In the genomic region with DNA sequence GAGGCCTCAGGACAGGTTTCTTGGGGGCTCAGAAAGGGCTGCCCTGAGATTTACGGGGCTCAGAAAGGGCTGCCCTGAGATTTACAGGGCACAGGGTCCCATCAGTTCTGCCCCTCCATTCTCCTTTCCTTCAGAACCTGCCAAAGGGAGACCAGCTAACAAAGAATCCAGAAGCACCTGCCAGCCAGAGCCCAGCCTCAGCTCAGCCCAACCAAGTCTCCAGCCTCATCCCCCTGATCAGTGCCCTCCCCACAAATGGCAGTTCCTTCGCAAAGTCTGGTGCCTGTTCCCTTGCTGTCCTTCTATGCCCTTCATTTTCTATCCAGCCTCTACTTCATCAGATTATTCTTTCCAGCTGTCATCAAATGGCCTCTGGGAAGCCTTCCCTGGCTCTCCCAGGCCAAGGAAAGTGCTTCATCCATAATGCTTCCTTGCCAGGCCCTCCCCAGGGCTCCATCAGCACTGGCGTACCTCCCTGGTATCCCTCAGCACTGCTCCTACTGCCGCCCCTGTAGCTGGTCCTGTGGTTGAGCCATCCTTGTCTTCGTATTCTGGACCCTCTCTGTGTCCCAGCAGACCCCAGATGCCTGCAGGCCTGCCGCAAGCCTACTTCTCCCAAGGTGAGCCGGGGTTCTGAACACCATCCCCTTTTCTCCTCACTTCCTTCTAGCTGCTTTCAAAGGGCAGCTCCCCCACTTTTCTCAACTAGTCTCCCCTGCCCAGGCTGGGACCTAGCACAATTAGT, we compare ENCODE assay signal across 21 cellular contexts.
DNase-seq lines count a peak whose midpoint lies in the region; ATAC-seq and TF ChIP-seq lines count a peak whose summit lies in the region.
"Had no signal": no experiment of that assay in that cellular context is flagged by ENCODE, and none has a peak within 500 bp of the region (broad histone marks: within the 10 kb centered on the region; RNA-seq: fewer than 3 reads in every experiment).

No MANE protein-coding gene starts in this region.

- H3K36me3 ChIP-seq in right atrium auricular region (no peaks in the 10 kb centered on the region), upper lobe of right lung (no peaks in the 10 kb centered on the region)
- H3K36me3 ChIP-seq: sigmoid colon had no signal

- H3K4me1 Mint-ChIP-seq in activated T-helper 1 cell treated with anti-CD3 and anti-CD28 coated beads, Interleukin-12 subunit alpha, Interleukin-12 subunit beta, Interleukin-2, Interleukin-4 antibody, amounts not matched to agents 30 ng/mL and 10 ng/mL and 1 ng/mL, durations not matched to agents 14 hours and 24 hours and 36 hours (ENCODE audit: low read depth), result peaks cover 58% of the 10 kb centered on the region
- peaks cover 34% of the 10 kb centered on the region for H3K4me1 Mint-ChIP-seq in endothelial cell (ENCODE audit: unreplicated experiment)

- TF ChIP-seq CTCF in right atrium auricular region (IDR thresholded peaks at IDR 0.05), result no peak
- TF ChIP-seq CTCF in endothelial cell (IDR thresholded peaks at IDR 0.05; ENCODE audit: unreplicated experiment), result no peak
- no peak for TF ChIP-seq CTCF in upper lobe of right lung (IDR thresholded peaks at IDR 0.05)

- H3K36me3 Mint-ChIP-seq in activated T-helper 1 cell treated with anti-CD3 and anti-CD28 coated beads, Interleukin-12 subunit alpha, Interleukin-12 subunit beta, Interleukin-2, Interleukin-4 antibody, amounts not matched to agents 30 ng/mL and 10 ng/mL and 1 ng/mL, durations not matched to agents 14 hours and 24 hours and 36 hours (ENCODE audit: low read depth), result peaks cover 9% of the 10 kb centered on the region
- H3K36me3 Mint-ChIP-seq in endothelial cell (ENCODE audit: low read depth, unreplicated experiment), result no peaks in the 10 kb centered on the region

- H3K9me3 ChIP-seq in right atrium auricular region, result no peaks in the 10 kb centered on the region
- H3K9me3 ChIP-seq in upper lobe of right lung, result no peaks in the 10 kb centered on the region
- H3K9me3 ChIP-seq: sigmoid colon had no signal

- H3K9me3 Mint-ChIP-seq in activated T-helper 1 cell treated with anti-CD3 and anti-CD28 coated beads, Interleukin-12 subunit alpha, Interleukin-12 subunit beta, Interleukin-2, Interleukin-4 antibody, amounts not matched to agents 30 ng/mL and 10 ng/mL and 1 ng/mL, durations not matched to agents 14 hours and 24 hours and 36 hours, result no peaks in the 10 kb centered on the region
- H3K9me3 Mint-ChIP-seq in endothelial cell (ENCODE audit: unreplicated experiment), result peaks cover 4% of the 10 kb centered on the region

- H3K27ac ChIP-seq in right atrium auricular region, result peak overlapping the region in 1 of 2 donors; percentile 41
- H3K27ac ChIP-seq in upper lobe of right lung, result peak overlapping the region; percentile 1
- H3K27ac ChIP-seq: sigmoid colon had no signal

- no peak for ATAC-seq in upper lobe of right lung
- ATAC-seq: T-helper 17 cell, WTC11 had no signal

- intact Hi-C loops in cardiac septum (cut with DNase I), result loop anchor here (1.0 kb wide), 1 partner anchor 37 kb away; no protein-coding TSS in a partner anchor
- intact Hi-C loops in activated T-helper 1 cell treated with anti-CD3 and anti-CD28 coated beads, Interleukin-12 subunit alpha, Interleukin-12 subunit beta, Interleukin-2, Interleukin-4 antibody, amounts not matched to agents 30 ng/mL and 10 ng/mL and 1 ng/mL, durations not matched to agents 14 hours and 24 hours and 36 hours (cut with micrococcal nuclease), result no loop called here
- intact Hi-C loops in upper lobe of right lung (cut with DNase I), result no loop called here

- H3K4me3 Mint-ChIP-seq in activated T-helper 1 cell treated with anti-CD3 and anti-CD28 coated beads, Interleukin-12 subunit alpha, Interleukin-12 subunit beta, Interleukin-2, Interleukin-4 antibody, amounts not matched to agents 30 ng/mL and 10 ng/mL and 1 ng/mL, durations not matched to agents 14 hours and 24 hours and 36 hours, result no peak overlapping the region
- H3K4me3 Mint-ChIP-seq in endothelial cell (ENCODE audit: unreplicated experiment), result no peak overlapping the region
- H3K4me3 Mint-ChIP-seq: T-helper 17 cell, WTC11 had no signal

- peak overlapping the region; percentile 49 for H3K27ac Mint-ChIP-seq in activated T-helper 1 cell treated with anti-CD3 and anti-CD28 coated beads, Interleukin-12 subunit alpha, Interleukin-12 subunit beta, Interleukin-2, Interleukin-4 antibody, amounts not matched to agents 30 ng/mL and 10 ng/mL and 1 ng/mL, durations not matched to agents 14 hours and 24 hours and 36 hours
- H3K27ac Mint-ChIP-seq in endothelial cell (ENCODE audit: unreplicated experiment), result peak overlapping the region; percentile 13
- H3K27ac Mint-ChIP-seq: T-helper 17 cell, WTC11 had no signal

- DNase-seq in right atrium auricular region (ENCODE audit: low spot score) (peak; percentile 42), cardiac septum (ENCODE audit: low spot score) (no peak), endothelial cell (ENCODE audit: low spot score) (no peak), upper lobe of right lung (no peak), hepatic stellate cell (ENCODE audit: low spot score) (no peak), NCI-H2196 (lab: John Stamatoyannopoulos, UW; ENCODE audit: unreplicated experiment) (no peak)
- DNase-seq in activated T-helper 1 cell treated with anti-CD3 and anti-CD28 coated beads, Interleukin-12 subunit alpha, Interleukin-12 subunit beta, Interleukin-2, Interleukin-4 antibody, amounts not matched to agents 30 ng/mL and 10 ng/mL and 1 ng/mL, durations not matched to agents 14 hours and 24 hours and 36 hours (ENCODE audit: low spot score), result no peak
- DNase-seq in stimulated activated naive CD4-positive, alpha-beta T cell (lab: John Stamatoyannopoulos, UW), result no peak
- DNase-seq: activated gamma-delta T cell; Calu3; foreskin fibroblast; Karpas-422; NCI-H1105; NCI-H526 treated with DMSO at 0.1 percent for 48 hours; nucleus accumbens; SHP77 treated with DMSO at 0.1 percent for 48 hours; sigmoid colon; stimulated activated CD4-positive, alpha-beta T cell treated with anti-CD3 and anti-CD28 coated beads, Interleukin-1b, Interleukin-23, amount 100 ng/mL, for 48 hours; substantia nigra; T-helper 17 cell had no signal

- no peak overlapping the region for H3K4me3 ChIP-seq in right atrium auricular region
- H3K4me3 ChIP-seq in upper lobe of right lung, result no peak overlapping the region
- H3K4me3 ChIP-seq: sigmoid colon had no signal

- H3K27me3 Mint-ChIP-seq in activated T-helper 1 cell treated with anti-CD3 and anti-CD28 coated beads, Interleukin-12 subunit alpha, Interleukin-12 subunit beta, Interleukin-2, Interleukin-4 antibody, amounts not matched to agents 30 ng/mL and 10 ng/mL and 1 ng/mL, durations not matched to agents 14 hours and 24 hours and 36 hours (ENCODE audit: insufficient read depth), result no peaks in the 10 kb centered on the region
- H3K27me3 Mint-ChIP-seq in endothelial cell (ENCODE audit: unreplicated experiment), result peaks cover 6% of the 10 kb centered on the region
- H3K27me3 Mint-ChIP-seq: T-helper 17 cell had no signal

- peaks cover 0 to 27% of the 10 kb centered on the region in 2 donors for H3K4me1 ChIP-seq in right atrium auricular region
- H3K4me1 ChIP-seq in upper lobe of right lung, result peaks cover 17% of the 10 kb centered on the region
- H3K4me1 ChIP-seq: sigmoid colon had no signal

- H3K27me3 ChIP-seq in right atrium auricular region, result no peaks in the 10 kb centered on the region
- H3K27me3 ChIP-seq in upper lobe of right lung, result no peaks in the 10 kb centered on the region
- H3K27me3 ChIP-seq: sigmoid colon had no signal
